1 cellular context compared by ENCODE assay signal in genomic region chr1:43934986-43935324, GRCh38.
TF ChIP-seq lines count a peak whose summit lies in the region.

No MANE protein-coding gene starts in this region.

TF ChIP-seq in HepG2, 621 proteins besides CTCF, POLR2A, EP300 and RAD21:
- TF ChIP-seq BCL6 (CRISPR knock-in tag; IDR thresholded peaks at IDR 0.05): no peak; the same call in 1 of the 2 replicates
- no peak for TF ChIP-seq NFIB (CRISPR knock-in tag; IDR thresholded peaks at IDR 0.05; ENCODE audit: borderline replicate concordance)
- no peak for TF ChIP-seq MXD1 (CRISPR knock-in tag; IDR thresholded peaks at IDR 0.05)
- TF ChIP-seq U2AF2 (IDR thresholded peaks at IDR 0.05; ENCODE audit: low read depth, low read length): no peak
- TF ChIP-seq ZNF446 (CRISPR knock-in tag; IDR thresholded peaks at IDR 0.05): no peak
- no peak for TF ChIP-seq KDM5B (CRISPR knock-in tag; IDR thresholded peaks at IDR 0.05; ENCODE audit: borderline replicate concordance)
- no peak for TF ChIP-seq SIX4 (CRISPR knock-in tag; IDR thresholded peaks at IDR 0.05)
- TF ChIP-seq SSRP1 (CRISPR knock-in tag; IDR thresholded peaks at IDR 0.05): no peak
- TF ChIP-seq CBX5 (CRISPR knock-in tag; IDR thresholded peaks at IDR 0.05; ENCODE audit: borderline replicate concordance): 0 out of 2 replicates have a peak, but pooled peaks have one; percentile 7
- 0 out of 2 replicates have a peak, but pooled peaks have one; percentile 9 for TF ChIP-seq ZNF607 (CRISPR knock-in tag; IDR thresholded peaks at IDR 0.05; ENCODE audit: borderline replicate concordance)
- no peak for TF ChIP-seq SKIL (CRISPR knock-in tag; IDR thresholded peaks at IDR 0.05; ENCODE audit: borderline replicate concordance)
- 0 out of 2 replicates have a peak, but pooled peaks have one; percentile 5 for TF ChIP-seq KDM3A (CRISPR knock-in tag; IDR thresholded peaks at IDR 0.05; ENCODE audit: low read depth)
- TF ChIP-seq ZNF205 (CRISPR knock-in tag; IDR thresholded peaks at IDR 0.05): no peak
- TF ChIP-seq NONO (IDR thresholded peaks at IDR 0.05): no peak
- TF ChIP-seq NONO (CRISPR knock-in tag; conservative IDR thresholded peaks at IDR 0.05): 0 out of 2 replicates have a peak, but pooled peaks have one; percentile 13
- 0 out of 2 replicates have a peak, but pooled peaks have one; percentile 6 for TF ChIP-seq JUN (CRISPR knock-in tag; IDR thresholded peaks at IDR 0.05)
- TF ChIP-seq ZSCAN31 (CRISPR knock-in tag; IDR thresholded peaks at IDR 0.05; ENCODE audit: low read depth): 0 out of 2 replicates have a peak, but pooled peaks have one; percentile 49
- TF ChIP-seq ZNF501 (CRISPR knock-in tag; IDR thresholded peaks at IDR 0.05): 0 out of 2 replicates have a peak, but pooled peaks have one; percentile 39
- peak; percentile 10 for TF ChIP-seq U2AF1 (optimal IDR thresholded peaks at IDR 0.05; ENCODE audit: low read depth, low read length)
- no peak for TF ChIP-seq PITX1 (CRISPR knock-in tag; IDR thresholded peaks at IDR 0.05)
- no peak for TF ChIP-seq ZNF121 (CRISPR knock-in tag; IDR thresholded peaks at IDR 0.05)
- 0 out of 2 replicates have a peak, but pooled peaks have one; percentile 10 for TF ChIP-seq MAX (IDR thresholded peaks at IDR 0.05)
- TF ChIP-seq ATRX (CRISPR knock-in tag; IDR thresholded peaks at IDR 0.05; ENCODE audit: borderline replicate concordance): no peak
- no peak for TF ChIP-seq HNF4A (CRISPR knock-in tag; IDR thresholded peaks at IDR 0.05)
TF ChIP-seq in HepG2: peak in this region for 9.
